ENCODE assay signal across 8 cellular contexts in the genomic region with DNA sequence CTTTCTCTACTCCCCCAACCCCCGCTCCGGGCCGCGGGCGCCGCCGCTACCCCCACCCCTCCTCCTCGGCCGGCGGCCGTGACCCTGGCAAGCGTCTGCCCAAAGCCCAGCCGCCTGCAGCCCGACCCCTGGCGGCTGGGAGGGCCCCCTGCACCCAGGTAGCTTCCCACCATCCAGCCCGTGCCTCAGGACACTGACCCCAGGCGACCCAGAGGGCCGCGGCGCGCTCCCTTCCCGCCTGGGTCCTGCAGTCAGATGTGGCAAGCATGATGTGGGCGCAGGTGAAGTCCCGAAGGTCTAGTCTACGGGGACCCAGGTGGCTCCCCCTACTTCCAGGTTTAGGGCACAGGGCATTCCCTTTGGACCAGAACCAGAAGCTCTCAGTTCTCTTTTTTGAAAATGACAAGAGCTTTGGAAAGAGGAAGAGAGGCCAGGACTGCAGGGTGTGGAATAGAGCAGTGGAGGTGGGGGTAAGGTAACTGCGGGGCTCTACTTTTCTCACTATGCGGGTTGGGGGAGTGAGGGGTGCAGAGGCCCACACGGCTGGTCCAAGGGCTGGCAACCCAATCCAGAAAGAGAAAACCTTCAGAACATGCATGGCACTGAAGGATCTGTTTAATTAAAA. TPM values are rescaled to one million over a fixed set of nuclear protein-coding genes. Genes with fewer than 3 reads are reported as not detected.
DNase-seq lines count a peak whose midpoint lies in the region; ATAC-seq and TF ChIP-seq lines count a peak whose summit lies in the region.

A gene with protein sequence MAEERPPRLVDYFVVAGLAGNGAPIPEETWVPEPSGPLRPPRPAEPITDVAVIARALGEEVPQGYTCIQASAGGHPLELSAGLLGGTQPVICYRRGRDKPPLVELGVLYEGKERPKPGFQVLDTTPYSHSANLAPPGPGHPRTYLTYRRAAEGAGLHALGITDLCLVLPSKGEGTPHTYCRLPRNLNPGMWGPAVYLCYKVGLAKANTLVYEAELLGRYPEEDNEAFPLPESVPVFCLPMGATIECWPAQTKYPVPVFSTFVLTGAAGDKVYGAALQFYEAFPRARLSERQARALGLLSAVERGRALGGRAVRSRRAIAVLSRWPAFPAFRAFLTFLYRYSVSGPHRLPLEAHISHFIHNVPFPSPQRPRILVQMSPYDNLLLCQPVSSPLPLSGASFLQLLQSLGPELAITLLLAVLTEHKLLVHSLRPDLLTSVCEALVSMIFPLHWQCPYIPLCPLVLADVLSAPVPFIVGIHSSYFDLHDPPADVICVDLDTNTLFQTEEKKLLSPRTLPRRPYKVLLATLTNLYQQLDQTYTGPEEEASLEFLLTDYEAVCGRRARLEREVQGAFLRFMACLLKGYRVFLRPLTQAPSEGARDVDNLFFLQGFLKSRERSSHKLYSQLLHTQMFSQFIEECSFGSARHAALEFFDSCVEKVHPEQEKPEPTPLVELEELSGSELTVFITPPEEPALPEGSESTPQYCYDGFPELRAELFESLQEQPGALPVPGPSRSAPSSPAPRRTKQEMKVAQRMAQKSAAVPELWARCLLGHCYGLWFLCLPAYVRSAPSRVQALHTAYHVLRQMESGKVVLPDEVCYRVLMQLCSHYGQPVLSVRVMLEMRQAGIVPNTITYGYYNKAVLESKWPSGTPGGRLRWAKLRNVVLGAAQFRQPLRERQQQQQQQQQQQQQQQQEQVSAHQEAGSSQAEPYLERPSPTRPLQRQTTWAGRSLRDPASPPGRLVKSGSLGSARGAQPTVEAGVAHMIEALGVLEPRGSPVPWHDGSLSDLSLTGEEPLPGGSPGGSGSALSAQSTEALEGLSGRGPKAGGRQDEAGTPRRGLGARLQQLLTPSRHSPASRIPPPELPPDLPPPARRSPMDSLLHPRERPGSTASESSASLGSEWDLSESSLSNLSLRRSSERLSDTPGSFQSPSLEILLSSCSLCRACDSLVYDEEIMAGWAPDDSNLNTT (N-terminal part only) (minus strand): TSS at position 97 of the 625 bp plus-strand sequence. CDS start 2,344 bp downstream, outside the sequence.

- peak within 1 kb of the TSS; percentile 94 for H3K27ac Mint-ChIP-seq in T-helper 17 cell

- DNase-seq in NCI-H1092 (lab: John Stamatoyannopoulos, UW) (peak; percentile 65), T-helper 17 cell (peak; percentile 63 to 66 (median 66)), right cardiac atrium (peak; percentile 84 to 94 (median 93)), putamen (ENCODE audit: low spot score) (peak; percentile 85), cortex of kidney (lab: John Stamatoyannopoulos, UW) (no peak)

- peak; percentile 68 for ATAC-seq in HG02588 (IDR thresholded peaks at IDR 0.05; ENCODE audit: unreplicated experiment)
- ATAC-seq in T-helper 17 cell, result peak; percentile 71
- ATAC-seq in right cardiac atrium, result peak; percentile 78 to 84

- WGBS in right cardiac atrium, result 9% methylated on average over 28 of the region's 28 CpGs

- peaks cover 42% of the 10 kb centered on the region for H3K4me1 Mint-ChIP-seq in T-helper 17 cell

- H3K9me3 ChIP-seq in T-helper 17 cell (ENCODE audit: control insufficient read depth, low read length, poor library complexity, severe bottlenecking) (no peaks in the 10 kb centered on the region), right cardiac atrium (ENCODE audit: control insufficient read depth, low read length) (no peaks in the 10 kb centered on the region)

- peak; percentile 97 for TF ChIP-seq CTCF in GM12875 (IDR thresholded peaks at IDR 0.05; ENCODE audit: borderline replicate concordance, insufficient read depth, low read depth, low read length)

- intact Hi-C loops in right cardiac atrium (cut with DNase I), result no loop called here

- H3K27ac ChIP-seq in angular gyrus (ENCODE audit: low read depth, low read length) (peak within 1 kb of the TSS; percentile 92), right cardiac atrium (ENCODE audit: low read length) (peak within 1 kb of the TSS; percentile 97)

- H3K36me3 Mint-ChIP-seq in T-helper 17 cell (ENCODE audit: low read depth), result peaks cover 12% of the 10 kb centered on the region

- peaks cover 2% of the 10 kb centered on the region for H3K4me1 ChIP-seq in right cardiac atrium (ENCODE audit: control insufficient read depth, insufficient read depth, low read length)

- no peaks in the 10 kb centered on the region for H3K27me3 ChIP-seq in right cardiac atrium (ENCODE audit: control insufficient read depth, insufficient read depth)

- H3K4me3 Mint-ChIP-seq in T-helper 17 cell, result peak within 1 kb of the TSS; percentile 95

- no peaks in the 10 kb centered on the region for H3K27me3 Mint-ChIP-seq in T-helper 17 cell

- H3K4me3 ChIP-seq in GM12875 (ENCODE audit: low read depth, low read length) (peak within 1 kb of the TSS; percentile 92), right cardiac atrium (ENCODE audit: low read length) (peak within 1 kb of the TSS; percentile 94)

RNA-seq across cellular contexts. Expression of the gene that starts here (rescaled TPM):
- total RNA-seq in T-helper 17 cell (100 to 1,000 TPM; 120 to 157 TPM), right cardiac atrium (10 to 100 TPM; 40.6 to 48.7 (median 41.7) TPM)
- polyA plus RNA-seq in right cardiac atrium, result 32.0 TPM
